ENCODE assay signal across 10 cellular contexts in the genomic region with DNA sequence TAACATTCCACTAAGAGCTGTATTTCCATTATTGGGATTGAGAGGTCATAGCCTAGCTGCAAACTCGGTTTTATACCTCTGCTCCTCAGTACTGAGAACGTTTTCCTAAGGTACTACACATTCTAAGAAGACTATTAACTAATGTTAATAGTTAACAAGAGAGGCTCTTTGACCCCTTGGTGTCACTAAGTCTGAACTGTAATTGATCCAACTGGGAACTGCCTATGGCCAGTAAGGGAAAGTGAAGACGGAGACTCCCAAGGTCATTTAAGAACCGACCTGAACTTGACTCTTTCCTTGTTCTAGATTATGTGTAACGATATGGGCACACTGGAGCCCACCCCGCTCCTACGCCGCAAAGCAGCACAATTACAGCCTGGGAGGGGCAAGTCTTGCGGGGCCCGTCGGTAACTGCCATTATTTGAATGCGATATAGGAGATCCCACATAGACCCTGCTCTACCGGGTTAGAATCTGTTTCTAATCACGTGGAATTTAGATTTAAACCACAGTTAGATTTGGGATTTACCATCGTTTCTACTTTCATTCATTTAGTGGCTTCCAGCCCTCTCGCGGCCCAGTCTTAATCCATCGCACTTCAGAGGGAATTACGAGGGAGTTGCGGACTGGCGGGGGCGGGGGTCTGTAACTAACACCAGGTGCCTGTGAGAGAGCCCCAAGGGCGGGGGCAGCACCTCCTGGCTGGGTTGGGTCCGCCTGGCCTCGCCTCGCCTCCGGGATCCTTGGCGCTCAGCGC.
A peak's percentile ranks its signal among the peaks of the same experiment; 100 is the strongest.
DNase-seq lines count a peak whose midpoint lies in the region; ATAC-seq and TF ChIP-seq lines count a peak whose summit lies in the region.
"Had no signal": no experiment of that assay in that cellular context is flagged by ENCODE, and none has a peak within 500 bp of the region (broad histone marks: within the 10 kb centered on the region; RNA-seq: fewer than 3 reads in every experiment).

No MANE protein-coding gene starts in this region.

- TF ChIP-seq CTCF in astrocyte of the cerebellum (IDR thresholded peaks at IDR 0.05; ENCODE audit: low read depth, low read length, missing control alignments) (no peak), left lung (IDR thresholded peaks at IDR 0.05) (no peak), suprapubic skin (IDR thresholded peaks at IDR 0.05) (no peak)

- no peak for TF ChIP-seq EP300 in suprapubic skin (IDR thresholded peaks at IDR 0.05)

- DNase-seq in NCI-H82 (lab: John Stamatoyannopoulos, UW) (peak; percentile 47), NCI-H82 treated with DMSO at 0.1 percent for 48 hours (lab: John Stamatoyannopoulos, UW; ENCODE audit: unreplicated experiment) (no peak), astrocyte of the cerebellum (ENCODE audit: low read depth) (no peak), left lung (peak in 1 of 2 donors; percentile 56), suprapubic skin (ENCODE audit: low spot score in 2 of 2) (no peak), DMS114 treated with DMSO at 0.1 percent for 48 hours (lab: John Stamatoyannopoulos, UW; ENCODE audit: unreplicated experiment) (no peak), SIG-M5 (lab: John Stamatoyannopoulos, UW) (no peak)
- no peak for DNase-seq in stimulated activated CD4-positive, alpha-beta T cell treated with anti-CD3 and anti-CD28 coated beads, Interleukin-15, amount 100 ng/mL, for 24 hours

- H3K9me3 ChIP-seq in left lung: no peaks in the 10 kb centered on the region
- no peaks in the 10 kb centered on the region for H3K9me3 ChIP-seq in suprapubic skin

- H3K4me3 ChIP-seq in astrocyte of the cerebellum (ENCODE audit: low read depth, low read length) (peak overlapping the region; percentile 62), left lung (peak overlapping the region; percentile 57 to 60), suprapubic skin (peak overlapping the region; percentile 83)
- H3K4me3 ChIP-seq: BLaER1 treated with 17β-estradiol and CSF1 and Interleukin-3, amounts not matched to agents 10 nM and 100 nM had no signal

- H3K27me3 ChIP-seq in left lung: peaks cover 0 to 84% of the 10 kb centered on the region in 2 donors
- peaks cover 15% of the 10 kb centered on the region for H3K27me3 ChIP-seq in suprapubic skin
- H3K27me3 ChIP-seq: BLaER1 treated with 17β-estradiol and CSF1 and Interleukin-3, amounts not matched to agents 10 nM and 100 nM had no signal

- peak; percentile 2 for ATAC-seq in left lung

- TF ChIP-seq POLR2A in suprapubic skin (IDR thresholded peaks at IDR 0.05): no peak

- peak overlapping the region; percentile 73 to 75 for H3K27ac ChIP-seq in left lung
- H3K27ac ChIP-seq in suprapubic skin: peak overlapping the region; percentile 74
- H3K27ac ChIP-seq: VCaP had no signal

- in situ Hi-C loops in astrocyte of the cerebellum (cut with HindIII; ENCODE audit: low sequenced_read_pairs): no loop called here

- H3K4me1 ChIP-seq in left lung (peaks cover 0 to 21% of the 10 kb centered on the region in 2 donors), suprapubic skin (peaks cover 32% of the 10 kb centered on the region)

- H3K36me3 ChIP-seq in left lung (no peaks in the 10 kb centered on the region), suprapubic skin (no peaks in the 10 kb centered on the region)
- H3K36me3 ChIP-seq: BLaER1 treated with 17β-estradiol and CSF1 and Interleukin-3, amounts not matched to agents 10 nM and 100 nM had no signal

- intact Hi-C loops in left lung (cut with DNase I): no loop called here

- WGBS in suprapubic skin: 21% methylated on average over 29 of the region's 29 CpGs
